8 cellular contexts compared by ENCODE assay signal in the genomic region with DNA sequence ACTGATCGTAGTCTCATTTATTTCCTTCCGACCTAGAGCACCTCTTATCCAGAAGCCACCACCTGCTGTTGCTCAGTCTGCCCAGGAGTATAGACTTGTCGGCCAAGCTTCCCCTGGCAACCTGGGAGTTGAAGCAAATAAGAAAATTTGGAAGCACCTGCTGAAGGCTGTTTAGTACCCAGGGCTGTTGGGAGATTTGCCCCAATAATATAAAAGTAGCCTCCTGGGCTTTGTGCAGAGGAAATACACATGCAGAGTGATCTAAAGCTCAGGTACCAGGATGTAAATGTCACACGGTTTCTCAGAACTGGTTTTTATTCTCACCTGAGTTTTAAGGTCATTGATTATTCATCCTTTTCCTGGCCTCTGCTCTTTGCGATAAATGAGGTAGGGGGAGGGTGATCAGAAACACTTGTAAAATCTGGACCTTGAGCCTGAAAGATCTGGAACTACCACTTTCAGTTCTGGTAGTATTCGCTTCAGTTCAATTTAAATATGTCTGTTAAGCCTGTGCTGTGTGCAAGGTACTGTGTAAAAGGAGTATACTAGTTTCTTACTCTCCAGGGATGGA. TPM values are rescaled to one million over a fixed set of nuclear protein-coding genes. Genes with fewer than 3 reads are reported as not detected.
DNase-seq lines count a peak whose midpoint lies in the region; ATAC-seq and TF ChIP-seq lines count a peak whose summit lies in the region.

No MANE protein-coding gene starts in this region.

- no peak for DNase-seq in activated T-cell treated with anti-CD3 and anti-CD28 coated beads, Interleukin-2, amount 50 U/mL, for 72 hours
- DNase-seq in activated T-cell treated with anti-CD3 and anti-CD28 coated beads, Interleukin-2, amount 50 U/mL, for 1 hour, result no peak
- DNase-seq in activated naive CD8-positive, alpha-beta T cell treated with anti-CD3 and anti-CD28 coated beads, Interleukin-2, amount 50 U/mL, for 24 hours, result no peak
- DNase-seq in left lung, result no peak
- no peak for DNase-seq in thyroid gland
- no peak for DNase-seq in stimulated activated CD4-positive, alpha-beta T cell treated with anti-CD3 and anti-CD28 coated beads, Interleukin-4, amount 100 ng/mL, for 24 hours
- DNase-seq in DMS 273 (lab: John Stamatoyannopoulos, UW; ENCODE audit: unreplicated experiment), result no peak
- DNase-seq in NCI-H187 (lab: John Stamatoyannopoulos, UW), result no peak

- no peak for TF ChIP-seq CTCF in left lung (IDR thresholded peaks at IDR 0.05)
- TF ChIP-seq CTCF in thyroid gland (IDR thresholded peaks at IDR 0.05), result peak in 1 of 6 experiments; percentile 21

- intact Hi-C loops in left lung (cut with DNase I), result loop anchor here in 1 of 2 donors (10.0 kb wide), 1 partner anchor 257 kb away; no protein-coding TSS in a partner anchor
- intact Hi-C loops in thyroid gland (cut with DNase I), result loop anchor here (10.0 kb wide), 1 partner anchor 267 kb away; no protein-coding TSS in a partner anchor

- peaks cover 6 to 12% of the 10 kb centered on the region in 2 donors for H3K36me3 Mint-ChIP-seq in activated T-cell treated with anti-CD3 and anti-CD28 coated beads, Interleukin-2, amount 50 U/mL, for 72 hours (ENCODE audit: insufficient read depth in 2 of 2)
- H3K36me3 Mint-ChIP-seq in activated naive CD8-positive, alpha-beta T cell treated with anti-CD3 and anti-CD28 coated beads, Interleukin-2, amount 50 U/mL, for 24 hours (ENCODE audit: low read depth), result peaks cover 7% of the 10 kb centered on the region

- H3K9me3 Mint-ChIP-seq in activated T-cell treated with anti-CD3 and anti-CD28 coated beads, Interleukin-2, amount 50 U/mL, for 72 hours, result no peaks in the 10 kb centered on the region
- no peaks in the 10 kb centered on the region for H3K9me3 Mint-ChIP-seq in activated naive CD8-positive, alpha-beta T cell treated with anti-CD3 and anti-CD28 coated beads, Interleukin-2, amount 50 U/mL, for 24 hours

- H3K4me3 ChIP-seq in left lung (peak overlapping the region in 1 of 2 donors; percentile 80), thyroid gland (replicated peaks in 1 of 3) (peak overlapping the region in 1 of 3 donors; percentile 59)

- H3K27ac ChIP-seq in left lung, result peak overlapping the region; percentile 94
- H3K27ac ChIP-seq in thyroid gland, result peak overlapping the region in 2 of 3 donors; percentile 88 to 98

- peak overlapping the region; percentile 94 to 97 for H3K4me3 Mint-ChIP-seq in activated T-cell treated with anti-CD3 and anti-CD28 coated beads, Interleukin-2, amount 50 U/mL, for 72 hours
- peak overlapping the region; percentile 87 for H3K4me3 Mint-ChIP-seq in activated naive CD8-positive, alpha-beta T cell treated with anti-CD3 and anti-CD28 coated beads, Interleukin-2, amount 50 U/mL, for 24 hours

- H3K4me1 Mint-ChIP-seq in activated T-cell treated with anti-CD3 and anti-CD28 coated beads, Interleukin-2, amount 50 U/mL, for 72 hours (ENCODE audit: low read depth), result peaks cover 48% of the 10 kb centered on the region
- peaks cover 44% of the 10 kb centered on the region for H3K4me1 Mint-ChIP-seq in activated naive CD8-positive, alpha-beta T cell treated with anti-CD3 and anti-CD28 coated beads, Interleukin-2, amount 50 U/mL, for 24 hours

- H3K27ac Mint-ChIP-seq in activated T-cell treated with anti-CD3 and anti-CD28 coated beads, Interleukin-2, amount 50 U/mL, for 72 hours, result peak overlapping the region; percentile 88
- peak overlapping the region; percentile 98 for H3K27ac Mint-ChIP-seq in activated naive CD8-positive, alpha-beta T cell treated with anti-CD3 and anti-CD28 coated beads, Interleukin-2, amount 50 U/mL, for 24 hours

- no peak for TF ChIP-seq POLR2A in thyroid gland (IDR thresholded peaks at IDR 0.05)

- no peaks in the 10 kb centered on the region for H3K36me3 ChIP-seq in left lung
- H3K36me3 ChIP-seq in thyroid gland, result no peaks in the 10 kb centered on the region

- H3K4me1 ChIP-seq in left lung (peaks cover 19 to 42% of the 10 kb centered on the region in 2 donors), thyroid gland (peaks cover 3 to 14% of the 10 kb centered on the region in 2 donors)

- no peaks in the 10 kb centered on the region for H3K27me3 Mint-ChIP-seq in activated T-cell treated with anti-CD3 and anti-CD28 coated beads, Interleukin-2, amount 50 U/mL, for 72 hours (ENCODE audit: low read depth)
- H3K27me3 Mint-ChIP-seq in activated naive CD8-positive, alpha-beta T cell treated with anti-CD3 and anti-CD28 coated beads, Interleukin-2, amount 50 U/mL, for 24 hours, result no peaks in the 10 kb centered on the region

- WGBS in thyroid gland, 2 donors, result 19 to 21% methylated on average over 6 of the region's 6 CpGs

- H3K9me3 ChIP-seq in left lung (no peaks in the 10 kb centered on the region), thyroid gland (no peaks in the 10 kb centered on the region)

- H3K27me3 ChIP-seq in left lung (no peaks in the 10 kb centered on the region), thyroid gland (no peaks in the 10 kb centered on the region)

- ATAC-seq in activated T-cell treated with anti-CD3 and anti-CD28 coated beads, Interleukin-2, amount 50 U/mL, for 72 hours (replicated peaks in 1 of 2), result no peak
- ATAC-seq in activated naive CD8-positive, alpha-beta T cell treated with anti-CD3 and anti-CD28 coated beads, Interleukin-2, amount 50 U/mL, for 24 hours, result no peak
- no peak for ATAC-seq in left lung

RNA-seq across cellular contexts. Expression of a gene that starts 0.8 kb away (rescaled TPM):
- total RNA-seq in activated T-cell treated with anti-CD3 and anti-CD28 coated beads, Interleukin-2, amount 50 U/mL, for 72 hours, result 100 to 1,000 TPM; 140 to 157 TPM
- total RNA-seq in left lung, result 10 to 100 TPM; 80.0 to 81.2 TPM
- 100 to 1,000 TPM in 3 of 4 donors, 10 to 100 TPM in 1; 98.7 to 129 (median 119) TPM for total RNA-seq in thyroid gland
